12 cellular contexts compared by ENCODE assay signal in genomic region chr4:168516841-168517240, GRCh38.
"Had no signal": no experiment of that assay in that cellular context is flagged by ENCODE, and none has a peak within 500 bp of the region (broad histone marks: within the 10 kb centered on the region; RNA-seq: fewer than 3 reads in every experiment).

No MANE protein-coding gene starts in this region.

- ATAC-seq: lower lobe of right lung; stimulated activated effector memory CD8-positive, alpha-beta T cell treated with anti-CD3 and anti-CD28 coated beads, Interleukin-12 subunit alpha, Interleukin-12 subunit beta, amount 100 ng/mL, for 72 hours; WTC11 had no signal

- H3K27me3 ChIP-seq: ascending aorta had no signal

- H3K4me3 ChIP-seq: ascending aorta, lower lobe of right lung, thoracic aorta had no signal

- H3K27ac ChIP-seq: ascending aorta, lower lobe of right lung, thoracic aorta had no signal

- H3K9me3 ChIP-seq: ascending aorta, lower lobe of right lung, thoracic aorta had no signal

- DNase-seq: activated CD4-positive, alpha-beta memory T cell treated with anti-CD3 and anti-CD28 coated beads, Interleukin-2, amount 10 ng/mL, durations not matched to agents 7 days and 5 days; activated CD4-positive, alpha-beta T cell treated with anti-CD3 and anti-CD28 coated beads for 4 hours; activated naive CD4-positive, alpha-beta T cell treated with anti-CD3 and anti-CD28 coated beads, Interleukin-2, amount 10 ng/mL, durations not matched to agents 7 days and 5 days; activated T-cell treated with anti-CD3 and anti-CD28 coated beads, Interleukin-2, amount 50 U/mL, for 24 hours; hippocampal formation; lower lobe of right lung; nephron progenitor cell; T-helper 2 cell had no signal

- H3K36me3 ChIP-seq: ascending aorta, lower lobe of right lung, thoracic aorta had no signal

- H3K4me1 ChIP-seq: ascending aorta, lower lobe of right lung had no signal
